Comparison of ENCODE assay signal across 19 cellular contexts in the genomic region with DNA sequence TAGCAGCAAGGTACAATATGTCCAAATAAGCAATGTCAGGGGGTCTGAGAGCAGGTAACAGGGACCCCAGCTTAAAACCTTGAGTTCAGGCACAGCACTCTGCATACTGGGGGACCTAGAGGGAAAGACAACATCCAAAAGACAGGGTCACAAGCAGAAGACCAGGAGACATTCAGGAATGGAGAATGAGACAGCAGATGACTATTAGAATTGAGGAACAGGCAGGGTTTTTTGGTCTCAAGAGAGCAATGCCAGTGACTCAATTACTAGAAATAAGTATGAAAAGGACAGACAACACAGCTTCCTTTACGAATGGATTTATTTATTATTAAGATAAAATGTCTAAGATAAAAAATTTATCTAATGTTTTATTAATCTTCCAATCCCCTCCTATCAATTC.
DNase-seq lines count a peak whose midpoint lies in the region; ATAC-seq, FAIRE-seq and TF ChIP-seq lines count a peak whose summit lies in the region.
"Had no signal": no experiment of that assay in that cellular context is flagged by ENCODE, and none has a peak within 500 bp of the region (broad histone marks: within the 10 kb centered on the region; RNA-seq: fewer than 3 reads in every experiment).

No MANE protein-coding gene starts in this region.

- H3K27ac ChIP-seq in ascending aorta = peak overlapping the region; percentile 82 to 87
- H3K27ac ChIP-seq: A549 had no signal

- no peaks in the 10 kb centered on the region for H3K27me3 ChIP-seq in ascending aorta
- H3K27me3 ChIP-seq: body of pancreas had no signal

- TF ChIP-seq CTCF in ascending aorta (IDR thresholded peaks at IDR 0.05) = no peak

- peaks cover 15 to 50% of the 10 kb centered on the region in 2 donors for H3K4me1 ChIP-seq in ascending aorta
- H3K4me1 ChIP-seq: A549, body of pancreas had no signal

- H3K27me3 Mint-ChIP-seq in activated CD4-positive, alpha-beta T cell treated with anti-CD3 and anti-CD28 coated beads, Interleukin-2, amount 10 ng/mL, durations not matched to agents 24 days and 14 days = no peaks in the 10 kb centered on the region
- no peaks in the 10 kb centered on the region for H3K27me3 Mint-ChIP-seq in stimulated activated naive B cell treated with anti-CD40 and anti-IgM and Interleukin-4, amounts not matched to agents 10 μg/mL and 1 μg/mL and 100 μg/mL, for 72 hours
- H3K27me3 Mint-ChIP-seq: progenitor cell of endocrine pancreas had no signal

- peak overlapping the region; percentile 10 for H3K4me3 Mint-ChIP-seq in activated CD4-positive, alpha-beta T cell treated with anti-CD3 and anti-CD28 coated beads, Interleukin-2, amount 10 ng/mL, durations not matched to agents 24 days and 14 days
- H3K4me3 Mint-ChIP-seq in stimulated activated naive B cell treated with anti-CD40 and anti-IgM and Interleukin-4, amounts not matched to agents 10 μg/mL and 1 μg/mL and 100 μg/mL, for 72 hours = peak overlapping the region; percentile 24 to 40
- H3K4me3 Mint-ChIP-seq: natural killer cell had no signal

- H3K36me3 Mint-ChIP-seq in activated CD4-positive, alpha-beta T cell treated with anti-CD3 and anti-CD28 coated beads, Interleukin-2, amount 10 ng/mL, durations not matched to agents 24 days and 14 days (ENCODE audit: low read depth) = peaks cover 15% of the 10 kb centered on the region
- H3K36me3 Mint-ChIP-seq in stimulated activated naive B cell treated with anti-CD40 and anti-IgM and Interleukin-4, amounts not matched to agents 10 μg/mL and 1 μg/mL and 100 μg/mL, for 72 hours = peaks cover 4 to 6% of the 10 kb centered on the region in 2 donors
- H3K36me3 Mint-ChIP-seq: natural killer cell had no signal

- intact Hi-C loops in activated CD4-positive, alpha-beta T cell treated with anti-CD3 and anti-CD28 coated beads, Interleukin-2, amount 10 ng/mL, durations not matched to agents 24 days and 14 days (cut with micrococcal nuclease) = loop anchor here (10.0 kb wide), 1 partner anchor 581 kb away; the partner anchor contains the start of gene ARHGDIB
- intact Hi-C loops in ascending aorta (cut with DNase I) = no loop called here

- no peak for DNase-seq in activated CD4-positive, alpha-beta T cell treated with anti-CD3 and anti-CD28 coated beads, Interleukin-2, amount 10 ng/mL, durations not matched to agents 24 days and 14 days
- no peak for DNase-seq in activated CD4-positive, alpha-beta T cell treated with anti-CD3 and anti-CD28 coated beads, Interleukin-2, amount 50 U/mL, for 4 hours
- peak; percentile 22 for DNase-seq in MV-4-11 (lab: John Stamatoyannopoulos, UW)
- no peak for DNase-seq in ascending aorta (ENCODE audit: low spot score in 2 of 2)
- DNase-seq in stimulated activated naive B cell treated with anti-CD40 and anti-IgM and Interleukin-4, amounts not matched to agents 10 μg/mL and 1 μg/mL and 100 μg/mL, for 72 hours = no peak
- no peak for DNase-seq in HuH-7.5 (ENCODE audit: low spot score)
- DNase-seq in H54 (ENCODE audit: insufficient read length, low spot score) = no peak
- DNase-seq: activated CD4-positive, alpha-beta T cell treated with anti-CD3 and anti-CD28 coated beads, Interleukin-2, amount 50 U/mL, for 1 hour; body of pancreas; Karpas-422; natural killer cell; SHP77; T1000 had no signal

- peak in 1 of 2 donors; percentile 29 for ATAC-seq in stimulated activated naive B cell treated with anti-CD40 and anti-IgM and Interleukin-4, amounts not matched to agents 10 μg/mL and 1 μg/mL and 100 μg/mL, for 72 hours (replicated peaks)
- no peak for ATAC-seq in GM18519 (IDR thresholded peaks at IDR 0.05; ENCODE audit: low FRiP score, unreplicated experiment)
- ATAC-seq: A549, body of pancreas, natural killer cell had no signal

- TF ChIP-seq POLR2A in H54 (IDR thresholded peaks at IDR 0.05; ENCODE audit: low read depth, low read length) = no peak

- H3K9me3 ChIP-seq in ascending aorta = no peaks in the 10 kb centered on the region
- H3K9me3 ChIP-seq: A549, body of pancreas had no signal

- peak overlapping the region; percentile 69 for H3K27ac Mint-ChIP-seq in activated CD4-positive, alpha-beta T cell treated with anti-CD3 and anti-CD28 coated beads, Interleukin-2, amount 10 ng/mL, durations not matched to agents 24 days and 14 days
- peak overlapping the region; percentile 92 for H3K27ac Mint-ChIP-seq in stimulated activated naive B cell treated with anti-CD40 and anti-IgM and Interleukin-4, amounts not matched to agents 10 μg/mL and 1 μg/mL and 100 μg/mL, for 72 hours
- H3K27ac Mint-ChIP-seq: natural killer cell, progenitor cell of endocrine pancreas had no signal

- no peak for FAIRE-seq in H54 (lab: Jason Lieb, UNC)
- FAIRE-seq: A549, H1 had no signal

- H3K4me3 ChIP-seq in ascending aorta = no peak overlapping the region
- H3K4me3 ChIP-seq: A549, body of pancreas, skin epidermis had no signal

- peaks cover 7% of the 10 kb centered on the region for H3K9me3 Mint-ChIP-seq in activated CD4-positive, alpha-beta T cell treated with anti-CD3 and anti-CD28 coated beads, Interleukin-2, amount 10 ng/mL, durations not matched to agents 24 days and 14 days
- H3K9me3 Mint-ChIP-seq in stimulated activated naive B cell treated with anti-CD40 and anti-IgM and Interleukin-4, amounts not matched to agents 10 μg/mL and 1 μg/mL and 100 μg/mL, for 72 hours = no peaks in the 10 kb centered on the region
- H3K9me3 Mint-ChIP-seq: activated T-helper 2 cell treated with anti-CD3 and anti-CD28 coated beads, Interferon-gamma antibody, Interleukin-2, Interleukin-4, amounts not matched to agents 10 μg/mL and 5 μg/mL and 100 μg/mL, durations not matched to agents 14 hours and 24 hours and 36 hours; natural killer cell had no signal

- H3K36me3 ChIP-seq in ascending aorta = no peaks in the 10 kb centered on the region

- H3K4me1 Mint-ChIP-seq in activated CD4-positive, alpha-beta T cell treated with anti-CD3 and anti-CD28 coated beads, Interleukin-2, amount 10 ng/mL, durations not matched to agents 24 days and 14 days = peaks cover 47% of the 10 kb centered on the region
- peaks cover 11 to 62% of the 10 kb centered on the region in 2 donors for H3K4me1 Mint-ChIP-seq in stimulated activated naive B cell treated with anti-CD40 and anti-IgM and Interleukin-4, amounts not matched to agents 10 μg/mL and 1 μg/mL and 100 μg/mL, for 72 hours
- H3K4me1 Mint-ChIP-seq: natural killer cell had no signal
